In the genomic region with DNA sequence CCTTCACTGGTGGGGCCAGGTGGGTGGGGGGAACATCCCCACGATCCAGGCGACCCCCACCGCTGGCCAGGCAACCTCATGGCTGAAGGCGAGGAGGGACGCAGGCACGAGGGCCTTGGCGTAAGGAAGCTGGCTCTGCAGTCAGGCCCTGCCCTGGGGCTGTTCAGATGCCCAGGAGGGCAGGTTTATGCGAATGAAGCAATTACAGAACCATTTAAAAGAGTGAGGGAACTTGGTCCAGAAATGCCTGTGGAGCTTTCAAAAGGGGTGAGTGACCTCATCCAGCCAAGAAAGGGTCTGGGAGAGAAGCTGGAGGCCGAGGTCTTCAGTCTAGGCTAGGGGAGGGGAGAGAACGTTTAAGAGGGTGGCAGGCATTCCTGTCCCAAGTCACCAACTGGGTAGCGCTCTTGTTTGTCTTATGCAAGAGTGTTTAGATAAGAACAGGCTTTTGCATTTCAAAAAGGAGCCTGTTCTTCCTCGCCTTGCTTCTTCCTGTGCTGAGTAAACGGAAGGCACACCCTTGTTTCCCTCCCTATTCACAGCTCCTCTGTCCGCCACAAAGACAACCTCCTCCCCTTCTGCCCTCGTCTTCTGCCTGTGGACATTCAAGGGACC, we compare ENCODE assay signal across 8 cellular contexts.
DNase-seq lines count a peak whose midpoint lies in the region; ATAC-seq and TF ChIP-seq lines count a peak whose summit lies in the region.
"Had no signal": no experiment of that assay in that cellular context is flagged by ENCODE, and none has a peak within 500 bp of the region (broad histone marks: within the 10 kb centered on the region; RNA-seq: fewer than 3 reads in every experiment).

No MANE protein-coding gene starts in this region.

- no peaks in the 10 kb centered on the region; the same call in 2 of the 3 replicates for H3K36me3 Mint-ChIP-seq in GM23338 (ENCODE audit: low read depth)
- H3K36me3 Mint-ChIP-seq in natural killer cell treated with Interleukin-12 subunit alpha and Interleukin-12 subunit beta and Interleukin-15 and Interleukin-18, amount 100 ng/mL, for 72 hours = no peaks in the 10 kb centered on the region

- no peak overlapping the region; the same call in 1 of the 2 replicates for H3K27ac Mint-ChIP-seq in GM23338
- H3K27ac Mint-ChIP-seq in natural killer cell treated with Interleukin-12 subunit alpha and Interleukin-12 subunit beta and Interleukin-15 and Interleukin-18, amount 100 ng/mL, for 72 hours = peak overlapping the region; percentile 12 to 54

- H3K4me2 ChIP-seq in GM23338 = peak overlapping the region; percentile 36

- peak; percentile 56 for DNase-seq in GM23338 (ENCODE audit: low spot score)
- peak; percentile 16 for DNase-seq in NCI-H69 (lab: John Stamatoyannopoulos, UW)
- DNase-seq in effector memory CD4-positive, alpha-beta T cell = no peak
- no peak for DNase-seq in natural killer cell treated with Interleukin-12 subunit alpha and Interleukin-12 subunit beta and Interleukin-15 and Interleukin-18, amount 100 ng/mL, for 72 hours (ENCODE audit: low spot score)
- DNase-seq in NCI-H1092 (lab: John Stamatoyannopoulos, UW) = no peak
- DNase-seq in coronary artery (ENCODE audit: low spot score) = no peak
- DNase-seq: NCI-H2171 had no signal

- no peaks in the 10 kb centered on the region for H3K79me2 ChIP-seq in GM23338 (replicated peaks; ENCODE audit: insufficient read depth)

- ATAC-seq in GM23338 = peak; percentile 80
- ATAC-seq in natural killer cell treated with Interleukin-12 subunit alpha and Interleukin-12 subunit beta and Interleukin-15 and Interleukin-18, amount 100 ng/mL, for 72 hours = no peak
- ATAC-seq in HG03460 (IDR thresholded peaks at IDR 0.05; ENCODE audit: unreplicated experiment) = no peak

- H3F3A ChIP-seq in GM23338 (replicated peaks; ENCODE audit: low read depth) = no peaks in the 10 kb centered on the region

- peak overlapping the region; percentile 29; the same call in 1 of the 3 replicates for H3K4me3 Mint-ChIP-seq in GM23338
- peak overlapping the region; percentile 39 for H3K4me3 Mint-ChIP-seq in natural killer cell treated with Interleukin-12 subunit alpha and Interleukin-12 subunit beta and Interleukin-15 and Interleukin-18, amount 100 ng/mL, for 72 hours

- H3K27ac ChIP-seq in GM23338 (ENCODE audit: low read depth) = no peak overlapping the region
- peak overlapping the region; percentile 60 for H3K27ac ChIP-seq in effector memory CD4-positive, alpha-beta T cell (ENCODE audit: insufficient read depth, low read length, poor library complexity, severe bottlenecking)
- no peak overlapping the region for H3K27ac ChIP-seq in coronary artery

- peaks cover 11% of the 10 kb centered on the region for H3K27me3 ChIP-seq in GM23338 (ENCODE audit: insufficient read depth)
- no peaks in the 10 kb centered on the region for H3K27me3 ChIP-seq in effector memory CD4-positive, alpha-beta T cell (replicated peaks; ENCODE audit: control insufficient read depth, insufficient read depth, low read length, poor library complexity, severe bottlenecking)

- peaks cover 19% of the 10 kb centered on the region for H3K27me3 Mint-ChIP-seq in GM23338 (ENCODE audit: insufficient read depth, low read depth, poor library complexity)
- H3K27me3 Mint-ChIP-seq in natural killer cell treated with Interleukin-12 subunit alpha and Interleukin-12 subunit beta and Interleukin-15 and Interleukin-18, amount 100 ng/mL, for 72 hours = no peaks in the 10 kb centered on the region

- peaks cover 48% of the 10 kb centered on the region for H3K4me1 Mint-ChIP-seq in GM23338
- peaks cover 32 to 63% of the 10 kb centered on the region in 2 donors for H3K4me1 Mint-ChIP-seq in natural killer cell treated with Interleukin-12 subunit alpha and Interleukin-12 subunit beta and Interleukin-15 and Interleukin-18, amount 100 ng/mL, for 72 hours (ENCODE audit: low read depth in 2 of 2)

- H3K36me3 ChIP-seq in GM23338 (ENCODE audit: insufficient read depth) = no peaks in the 10 kb centered on the region
- H3K36me3 ChIP-seq in effector memory CD4-positive, alpha-beta T cell (ENCODE audit: control insufficient read depth, insufficient read depth, low read length) = no peaks in the 10 kb centered on the region

- no peak overlapping the region for H3K4me3 ChIP-seq in GM23338
- H3K4me3 ChIP-seq in effector memory CD4-positive, alpha-beta T cell (ENCODE audit: insufficient read depth, low read depth, low read length, poor library complexity, severe bottlenecking) = no peak overlapping the region
- H3K4me3 ChIP-seq in coronary artery = no peak overlapping the region

- H3K9me3 ChIP-seq in effector memory CD4-positive, alpha-beta T cell (ENCODE audit: control insufficient read depth, low read length) = no peaks in the 10 kb centered on the region

- no peaks in the 10 kb centered on the region for H3K9me3 Mint-ChIP-seq in GM23338
- no peaks in the 10 kb centered on the region for H3K9me3 Mint-ChIP-seq in natural killer cell treated with Interleukin-12 subunit alpha and Interleukin-12 subunit beta and Interleukin-15 and Interleukin-18, amount 100 ng/mL, for 72 hours

- peaks cover 19% of the 10 kb centered on the region for H3K4me1 ChIP-seq in GM23338 (ENCODE audit: insufficient read depth)
- H3K4me1 ChIP-seq in effector memory CD4-positive, alpha-beta T cell (ENCODE audit: control insufficient read depth, insufficient read depth, low read length, poor library complexity, severe bottlenecking) = peaks cover 39% of the 10 kb centered on the region

- no peak overlapping the region for H2AFZ ChIP-seq in GM23338

- 0 out of 2 replicates have a peak, but pooled peaks cover 3% of the 10 kb centered on the region for H3K9me2 ChIP-seq in GM23338 (ENCODE audit: insufficient read depth)

- no peaks in the 10 kb centered on the region for H4K20me1 ChIP-seq in GM23338 (replicated peaks; ENCODE audit: insufficient read depth)

- TF ChIP-seq CTCF in GM23338 (conservative IDR thresholded peaks at IDR 0.05; ENCODE audit: low read depth in 2 of 2) (no peak), coronary artery (IDR thresholded peaks at IDR 0.05) (no peak)

TF ChIP-seq in GM23338, 12 proteins besides CTCF, POLR2A, EP300 and RAD21:
- TF ChIP-seq, protein P1, sequence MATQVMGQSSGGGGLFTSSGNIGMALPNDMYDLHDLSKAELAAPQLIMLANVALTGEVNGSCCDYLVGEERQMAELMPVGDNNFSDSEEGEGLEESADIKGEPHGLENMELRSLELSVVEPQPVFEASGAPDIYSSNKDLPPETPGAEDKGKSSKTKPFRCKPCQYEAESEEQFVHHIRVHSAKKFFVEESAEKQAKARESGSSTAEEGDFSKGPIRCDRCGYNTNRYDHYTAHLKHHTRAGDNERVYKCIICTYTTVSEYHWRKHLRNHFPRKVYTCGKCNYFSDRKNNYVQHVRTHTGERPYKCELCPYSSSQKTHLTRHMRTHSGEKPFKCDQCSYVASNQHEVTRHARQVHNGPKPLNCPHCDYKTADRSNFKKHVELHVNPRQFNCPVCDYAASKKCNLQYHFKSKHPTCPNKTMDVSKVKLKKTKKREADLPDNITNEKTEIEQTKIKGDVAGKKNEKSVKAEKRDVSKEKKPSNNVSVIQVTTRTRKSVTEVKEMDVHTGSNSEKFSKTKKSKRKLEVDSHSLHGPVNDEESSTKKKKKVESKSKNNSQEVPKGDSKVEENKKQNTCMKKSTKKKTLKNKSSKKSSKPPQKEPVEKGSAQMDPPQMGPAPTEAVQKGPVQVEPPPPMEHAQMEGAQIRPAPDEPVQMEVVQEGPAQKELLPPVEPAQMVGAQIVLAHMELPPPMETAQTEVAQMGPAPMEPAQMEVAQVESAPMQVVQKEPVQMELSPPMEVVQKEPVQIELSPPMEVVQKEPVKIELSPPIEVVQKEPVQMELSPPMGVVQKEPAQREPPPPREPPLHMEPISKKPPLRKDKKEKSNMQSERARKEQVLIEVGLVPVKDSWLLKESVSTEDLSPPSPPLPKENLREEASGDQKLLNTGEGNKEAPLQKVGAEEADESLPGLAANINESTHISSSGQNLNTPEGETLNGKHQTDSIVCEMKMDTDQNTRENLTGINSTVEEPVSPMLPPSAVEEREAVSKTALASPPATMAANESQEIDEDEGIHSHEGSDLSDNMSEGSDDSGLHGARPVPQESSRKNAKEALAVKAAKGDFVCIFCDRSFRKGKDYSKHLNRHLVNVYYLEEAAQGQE (IDR thresholded peaks at IDR 0.05; ENCODE audit: unreplicated experiment) = no peak
- no peak for TF ChIP-seq STAT1 (IDR thresholded peaks at IDR 0.05; ENCODE audit: unreplicated experiment)
- TF ChIP-seq CREB1 (CRISPR knock-in tag; IDR thresholded peaks at IDR 0.05; ENCODE audit: low read depth) = no peak
- no peak for TF ChIP-seq EZH2phosphoT487 (IDR thresholded peaks at IDR 0.05; ENCODE audit: unreplicated experiment)
TF ChIP-seq in GM23338: peak in this region for 0.

Comparison
In these comparisons a context has a peak if more than half of its experiments do, and no peak if none do; other contexts are left out.
1. DNase-seq: peak in GM23338 (single experiment) and NCI-H69 (single experiment); none in effector memory CD4-positive, alpha-beta T cell (0 of 3), natural killer cell treated with Interleukin-12 subunit alpha and Interleukin-12 subunit beta and Interleukin-15 and Interleukin-18, amount 100 ng/mL, for 72 hours (single experiment), NCI-H1092 (single experiment) and coronary artery (single experiment).